Comparison of ENCODE assay signal across 10 cellular contexts in genomic region chr11:72352859-72353551, GRCh38.
DNase-seq lines count a peak whose midpoint lies in the region; ATAC-seq, FAIRE-seq and TF ChIP-seq lines count a peak whose summit lies in the region.
"Had no signal": no experiment of that assay in that cellular context is flagged by ENCODE, and none has a peak within 500 bp of the region (broad histone marks: within the 10 kb centered on the region; RNA-seq: fewer than 3 reads in every experiment).

No MANE protein-coding gene starts in this region.

- H3K27me3 ChIP-seq in neuronal stem cell (ENCODE audit: control insufficient read depth in 3 of 3, insufficient read depth in 3 of 3, low read depth in 1 of 3, low read length in 3 of 3) (no peaks in the 10 kb centered on the region), HepG2 (ENCODE audit: control insufficient read depth in 1 of 2, insufficient read depth in 2 of 2, low read length in 2 of 2) (no peaks in the 10 kb centered on the region)

- TF ChIP-seq RAD21 in HepG2 (CRISPR knock-in tag; IDR thresholded peaks at IDR 0.05), result no peak

- H3K4ac ChIP-seq in neuronal stem cell (ENCODE audit: low read length), result no peak overlapping the region

- no peak overlapping the region for H2BK120ac ChIP-seq in neuronal stem cell (ENCODE audit: low read depth, low read length)

- POLR2A ChIA-PET in HepG2 (lab: Yijun Ruan, JAX), result interaction anchor here (1.1 kb wide), 1 partner anchor 78 kb away, joined by 4 read pairs; no protein-coding TSS in a partner anchor

- H3K4me2 ChIP-seq in neuronal stem cell (ENCODE audit: insufficient read depth, low read length, poor library complexity, severe bottlenecking), result no peak overlapping the region
- no peak overlapping the region for H3K4me2 ChIP-seq in HepG2 (ENCODE audit: low read depth, low read length)

- in situ Hi-C loops in HepG2 (cut with HindIII; ENCODE audit: extremely low pct_ligation_motif_present, low pct_unique_long_range_greater_than_20kb), result loop anchor here (5.0 kb wide), 1 partner anchor 79 kb away; the partner anchor contains the start of gene CLPB

- H3K79me2 ChIP-seq in HepG2 (ENCODE audit: insufficient read depth, low read length), result no peaks in the 10 kb centered on the region

- DNase-seq in COLO829 (ENCODE audit: low spot score) (peak; percentile 12), neuronal stem cell (ENCODE audit: low spot score) (peak; percentile 14), SHP77 (lab: John Stamatoyannopoulos, UW) (no peak), HepG2 (ENCODE audit: low spot score) (no peak), kidney tubule cell (ENCODE audit: low spot score) (no peak)
- DNase-seq in activated T-cell treated with anti-CD3 and anti-CD28 coated beads, Interleukin-2, amount 50 U/mL, for 72 hours, result peak; percentile 26 to 29

- no TSS peak for BruUV-seq in HepG2 (replicated peaks; lab: Mats Ljungman, UMichigan)

- H3K9ac ChIP-seq in neuronal stem cell (ENCODE audit: low read depth, low read length, poor library complexity) (no peak overlapping the region), HepG2 (ENCODE audit: insufficient read depth, low read depth, low read length) (no peak overlapping the region)

- H3K27me3 Mint-ChIP-seq in activated T-cell treated with anti-CD3 and anti-CD28 coated beads, Interleukin-2, amount 50 U/mL, for 72 hours (ENCODE audit: low read depth), result no peaks in the 10 kb centered on the region
- H3K27me3 Mint-ChIP-seq: IgD-negative memory B cell had no signal

- H3K23ac ChIP-seq in neuronal stem cell (ENCODE audit: low read depth, low read length, poor library complexity), result no peak overlapping the region

- H3K4me1 ChIP-seq in neuronal stem cell (ENCODE audit: control insufficient read depth in 2 of 2, insufficient read depth in 1 of 2, low read depth in 1 of 2, low read length in 2 of 2) (peaks cover 0 to 4% of the 10 kb centered on the region in 2 donors), HepG2 (ENCODE audit: insufficient read depth, low read length) (peaks cover 11% of the 10 kb centered on the region)

- H3K18ac ChIP-seq in neuronal stem cell (ENCODE audit: low read length), result no peak overlapping the region

- H3K9me3 Mint-ChIP-seq in activated T-cell treated with anti-CD3 and anti-CD28 coated beads, Interleukin-2, amount 50 U/mL, for 72 hours, result no peaks in the 10 kb centered on the region
- H3K9me3 Mint-ChIP-seq: IgD-negative memory B cell had no signal

- no peak for FAIRE-seq in HepG2 (lab: Jason Lieb, UNC)
- FAIRE-seq: endothelial cell of umbilical vein had no signal

- H4K20me1 ChIP-seq in HepG2 (ENCODE audit: insufficient read depth, low read length), result no peaks in the 10 kb centered on the region

- no CpG with 5 or more reads among the region's 6 CpGs for WGBS in neuronal stem cell (ENCODE audit: extremely low coverage in 2 of 2, insufficient read length in 2 of 2, insufficient replicate concordance in 1 of 2), 2 donors
- WGBS in HepG2 (ENCODE audit: low lambda C conversion rate), result 95% methylated on average over 6 of the region's 6 CpGs

- no peak overlapping the region for H4K8ac ChIP-seq in neuronal stem cell (ENCODE audit: low read depth, low read length)

- H3K14ac ChIP-seq in neuronal stem cell (ENCODE audit: low read length), result no peak overlapping the region

- ATAC-seq in GM18520 (IDR thresholded peaks at IDR 0.05; ENCODE audit: unreplicated experiment) (peak; percentile 49), HG03103 (IDR thresholded peaks at IDR 0.05; ENCODE audit: low read depth, unreplicated experiment) (peak; percentile 66), HepG2 (no peak)
- ATAC-seq in activated T-cell treated with anti-CD3 and anti-CD28 coated beads, Interleukin-2, amount 50 U/mL, for 72 hours (replicated peaks in 1 of 2), result peak; percentile 94 to 98

- TF ChIP-seq CTCF in HepG2 (CRISPR knock-in tag; IDR thresholded peaks at IDR 0.05), result no peak

- no peaks in the 10 kb centered on the region for H3K36me3 Mint-ChIP-seq in activated T-cell treated with anti-CD3 and anti-CD28 coated beads, Interleukin-2, amount 50 U/mL, for 72 hours (ENCODE audit: insufficient read depth in 2 of 2)

- H2BK5ac ChIP-seq in neuronal stem cell (ENCODE audit: low read length), result no peak overlapping the region

- intact Hi-C loops in HepG2 (cut with micrococcal nuclease; ENCODE audit: unreplicated experiment), result no loop called here

- H2AK5ac ChIP-seq in neuronal stem cell (ENCODE audit: low read depth, low read length), result no peak overlapping the region

- no peak overlapping the region for H4K91ac ChIP-seq in neuronal stem cell (ENCODE audit: low read depth, low read length, poor library complexity)

- H3K4me3 Mint-ChIP-seq in activated T-cell treated with anti-CD3 and anti-CD28 coated beads, Interleukin-2, amount 50 U/mL, for 72 hours, result no peak overlapping the region
- H3K4me3 Mint-ChIP-seq: IgD-negative memory B cell had no signal

- no peak for TF ChIP-seq POLR2A in HepG2 (IDR thresholded peaks at IDR 0.05; ENCODE audit: insufficient read depth in 1 of 2, low read depth in 2 of 2, low read length in 2 of 2)

- TF ChIP-seq EP300 in HepG2 (IDR thresholded peaks at IDR 0.05; ENCODE audit: low read depth in 2 of 2, low read length in 2 of 2) (no peak), HepG2 (CRISPR knock-in tag; IDR thresholded peaks at IDR 0.05; ENCODE audit: borderline replicate concordance) (no peak)

- H3K27ac ChIP-seq in neuronal stem cell (replicated peaks; ENCODE audit: low read length) (no peak overlapping the region), HepG2 (ENCODE audit: extremely low read length, insufficient read depth, low read length) (no peak overlapping the region)

- CTCF ChIA-PET in HepG2 (lab: Yijun Ruan, JAX; ENCODE audit: low intra/inter-chr PET ratio, low total read pairs), result interaction anchor here (1.8 to 2.4 kb wide), 3 partner anchors 61 to 81 kb away, joined by 11 to 35 read pairs (median 14); partner anchors contain the start of gene CLPB

- no peak overlapping the region for H2BK12ac ChIP-seq in neuronal stem cell (ENCODE audit: low read length)

- no peak overlapping the region for H3K27ac Mint-ChIP-seq in activated T-cell treated with anti-CD3 and anti-CD28 coated beads, Interleukin-2, amount 50 U/mL, for 72 hours
- H3K27ac Mint-ChIP-seq: IgD-negative memory B cell had no signal

- H3K9me3 ChIP-seq in neuronal stem cell (replicated peaks in 1 of 2; ENCODE audit: control insufficient read depth in 2 of 2, insufficient read depth in 1 of 2, low read depth in 1 of 2, low read length in 2 of 2) (no peaks in the 10 kb centered on the region), HepG2 (ENCODE audit: low read length) (no peaks in the 10 kb centered on the region)

- H3K79me1 ChIP-seq in neuronal stem cell (ENCODE audit: low read depth, low read length), result no peaks in the 10 kb centered on the region

- peaks cover 2 to 4% of the 10 kb centered on the region in 2 donors for H3K36me3 ChIP-seq in neuronal stem cell (replicated peaks in 1 of 2; ENCODE audit: control insufficient read depth in 2 of 2, insufficient read depth in 2 of 2, low read length in 2 of 2)
- peaks cover 0 to 21% of the 10 kb centered on the region in 2 experiments; a peak in 3 of 5 replicates for H3K36me3 ChIP-seq in HepG2 (replicated peaks in 1 of 2; ENCODE audit: control insufficient read depth in 1 of 2, insufficient read depth in 2 of 2, low read length in 2 of 2)

- H2AFZ ChIP-seq in neuronal stem cell (ENCODE audit: low read length) (no peak overlapping the region), HepG2 (ENCODE audit: low read length) (no peak overlapping the region)

- H2BK15ac ChIP-seq in neuronal stem cell (ENCODE audit: low read length), result no peak overlapping the region

- no peaks in the 10 kb centered on the region for H3K4me1 Mint-ChIP-seq in activated T-cell treated with anti-CD3 and anti-CD28 coated beads, Interleukin-2, amount 50 U/mL, for 72 hours (ENCODE audit: low read depth)

- H3K4me3 ChIP-seq in neuronal stem cell (ENCODE audit: low read length in 2 of 2) (no peak overlapping the region), HepG2 (replicated peaks in 1 of 3; ENCODE audit: insufficient read depth in 1 of 3, low read depth in 2 of 3, low read length in 3 of 3) (no peak overlapping the region)

TF ChIP-seq in HepG2, 621 proteins besides CTCF, POLR2A, EP300 and RAD21 (continues in another document):
- TF ChIP-seq ARID2 (CRISPR knock-in tag; IDR thresholded peaks at IDR 0.05; ENCODE audit: borderline replicate concordance) (no peak), KDM4B (CRISPR knock-in tag; IDR thresholded peaks at IDR 0.05) (no peak), ZNF225 (CRISPR knock-in tag; IDR thresholded peaks at IDR 0.05) (no peak), JUNB (CRISPR knock-in tag; IDR thresholded peaks at IDR 0.05; ENCODE audit: borderline replicate concordance) (no peak), PLRG1 (conservative IDR thresholded peaks at IDR 0.05) (no peak), HIC2 (CRISPR knock-in tag; IDR thresholded peaks at IDR 0.05; ENCODE audit: low read depth) (no peak), CSRNP1 (CRISPR knock-in tag; IDR thresholded peaks at IDR 0.05) (no peak), KLF9 (CRISPR knock-in tag; IDR thresholded peaks at IDR 0.05; ENCODE audit: low read depth) (no peak), MAFG (CRISPR knock-in tag; IDR thresholded peaks at IDR 0.05) (no peak)

Comparison
In these comparisons a context has a peak if more than half of its experiments do, and no peak if none do; other contexts are left out.
1. DNase-seq: peak in COLO829 (single experiment), activated T-cell treated with anti-CD3 and anti-CD28 coated beads, Interleukin-2, amount 50 U/mL, for 72 hours (2 of 2) and neuronal stem cell (single experiment); none in SHP77 (0 of 2), HepG2 (single experiment) and kidney tubule cell (single experiment).